In the genomic region with DNA sequence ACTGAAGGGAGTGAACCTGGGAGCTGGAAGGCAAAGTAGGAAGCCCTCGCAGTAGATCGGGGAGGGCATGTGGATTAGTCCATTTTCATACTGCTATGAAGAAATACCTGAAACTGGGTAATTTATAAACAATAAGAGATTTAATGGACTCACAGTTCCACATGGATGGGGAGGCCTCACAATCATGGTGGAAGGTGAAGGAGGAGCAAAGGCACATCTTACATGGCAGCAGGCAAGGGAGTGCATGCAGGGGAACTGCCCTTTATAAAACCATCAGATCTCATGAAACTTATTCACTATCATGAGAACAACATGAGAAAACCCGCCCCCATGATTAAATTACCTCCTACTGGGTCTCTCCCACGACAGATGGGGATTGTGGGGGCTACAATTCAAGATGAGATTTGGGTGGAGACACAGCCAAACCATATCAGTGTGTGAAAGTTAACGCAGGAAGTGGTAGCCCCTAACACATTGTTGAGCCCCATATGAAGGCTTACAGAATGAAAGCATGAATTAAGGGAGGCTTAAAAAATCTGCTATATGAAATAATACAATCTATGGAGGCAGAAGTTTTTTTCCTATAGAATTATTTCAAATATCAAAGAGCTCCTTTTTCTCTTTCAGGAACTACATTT, we compare ENCODE assay signal across 2 cellular contexts.
TF ChIP-seq lines count a peak whose summit lies in the region.

No MANE protein-coding gene starts in this region.

TF ChIP-seq in K562, 482 proteins besides CTCF, POLR2A, EP300 and RAD21:
- TF ChIP-seq ZNF431 (CRISPR knock-in tag; IDR thresholded peaks at IDR 0.05): peak; percentile 35; the same call in 1 of the 2 replicates

TF ChIP-seq in HepG2, 621 proteins besides CTCF, POLR2A, EP300 and RAD21:
- peak; percentile 98 for TF ChIP-seq ZNF431 (CRISPR knock-in tag; IDR thresholded peaks at IDR 0.05; ENCODE audit: borderline replicate concordance, low read depth)
